9 cellular contexts compared by ENCODE assay signal in the genomic region with DNA sequence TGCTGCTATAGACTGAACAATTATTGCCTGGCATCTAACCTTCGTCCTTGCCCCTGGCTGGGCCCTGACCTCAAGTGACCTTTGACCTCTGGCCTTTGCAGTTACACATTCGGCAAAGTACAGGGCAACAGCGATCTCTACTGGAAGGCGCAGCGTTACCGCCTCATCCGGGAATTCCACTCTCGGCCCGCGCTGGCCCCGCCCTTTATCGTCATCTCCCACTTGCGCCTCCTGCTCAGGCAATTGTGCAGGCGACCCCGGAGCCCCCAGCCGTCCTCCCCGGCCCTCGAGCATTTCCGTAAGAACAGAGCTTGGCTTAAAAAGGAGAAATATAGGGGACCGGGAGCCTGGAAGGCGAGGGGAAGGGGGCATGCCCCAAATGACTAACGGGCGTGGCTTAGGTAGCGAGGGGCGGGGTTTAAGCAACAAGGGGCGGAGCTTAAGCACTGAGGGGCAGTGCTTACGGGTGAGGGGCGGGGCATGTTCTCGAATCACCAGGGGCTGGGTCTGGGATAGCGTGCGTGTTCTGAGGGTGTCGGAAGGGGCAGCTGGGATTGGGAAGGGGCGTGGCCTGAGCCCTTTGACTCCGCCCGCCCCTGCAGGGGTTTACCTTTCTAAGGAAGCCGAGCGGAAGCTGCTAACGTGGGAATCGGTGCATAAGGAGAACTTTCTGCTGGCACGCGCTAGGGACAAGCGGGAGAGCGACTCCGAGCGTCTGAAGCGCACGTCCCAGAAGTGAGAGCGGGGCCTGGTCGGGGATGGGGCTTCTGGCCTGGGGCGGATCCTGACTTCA. TPM values are rescaled to one million over a fixed set of nuclear protein-coding genes. Genes with fewer than 3 reads are reported as not detected.
DNase-seq lines count a peak whose midpoint lies in the region.
"Had no signal": no experiment of that assay in that cellular context is flagged by ENCODE, and none has a peak within 500 bp of the region (broad histone marks: within the 10 kb centered on the region; RNA-seq: fewer than 3 reads in every experiment).

No MANE protein-coding gene starts in this region.

- peak overlapping the region; percentile 70 for H3K4me3 Mint-ChIP-seq in activated T-helper 2 cell treated with anti-CD3 and anti-CD28 coated beads, Interferon-gamma antibody, Interleukin-2, Interleukin-4, amounts not matched to agents 10 μg/mL and 5 μg/mL and 100 μg/mL, durations not matched to agents 14 hours and 24 hours and 36 hours (ENCODE audit: low read depth)

- H3K36me3 Mint-ChIP-seq in activated T-helper 2 cell treated with anti-CD3 and anti-CD28 coated beads, Interferon-gamma antibody, Interleukin-2, Interleukin-4, amounts not matched to agents 10 μg/mL and 5 μg/mL and 100 μg/mL, durations not matched to agents 14 hours and 24 hours and 36 hours (ENCODE audit: low read depth), result no peaks in the 10 kb centered on the region

- intact Hi-C loops in activated T-helper 2 cell treated with anti-CD3 and anti-CD28 coated beads, Interferon-gamma antibody, Interleukin-2, Interleukin-4, amounts not matched to agents 10 μg/mL and 5 μg/mL and 100 μg/mL, durations not matched to agents 14 hours and 24 hours and 36 hours (cut with micrococcal nuclease), result no loop called here

- H3K9me3 Mint-ChIP-seq in activated T-helper 2 cell treated with anti-CD3 and anti-CD28 coated beads, Interferon-gamma antibody, Interleukin-2, Interleukin-4, amounts not matched to agents 10 μg/mL and 5 μg/mL and 100 μg/mL, durations not matched to agents 14 hours and 24 hours and 36 hours, result no peaks in the 10 kb centered on the region

- no peaks in the 10 kb centered on the region for H3K27me3 ChIP-seq in NT2/D1 (ENCODE audit: insufficient read depth, insufficient read length)

- H3K9me3 ChIP-seq in NT2/D1 (ENCODE audit: insufficient read depth, low read length), result no peaks in the 10 kb centered on the region

- H3K27me3 Mint-ChIP-seq in activated T-helper 2 cell treated with anti-CD3 and anti-CD28 coated beads, Interferon-gamma antibody, Interleukin-2, Interleukin-4, amounts not matched to agents 10 μg/mL and 5 μg/mL and 100 μg/mL, durations not matched to agents 14 hours and 24 hours and 36 hours (ENCODE audit: low read depth), result no peaks in the 10 kb centered on the region

- peak overlapping the region; percentile 51 for H3K4me3 ChIP-seq in NT2/D1 (ENCODE audit: insufficient read length, low read depth)

- H3K4me1 ChIP-seq in NT2/D1 (ENCODE audit: insufficient read depth, insufficient read length), result peaks cover 4% of the 10 kb centered on the region

- DNase-seq in NT2/D1 (ENCODE audit: low read depth, low spot score) (peak; percentile 86), iPS-NIHi7 (ENCODE audit: extremely low spot score) (peak; percentile 97), AML-193 (lab: John Stamatoyannopoulos, UW) (no peak), SKM-1 (lab: John Stamatoyannopoulos, UW; ENCODE audit: unreplicated experiment) (no peak), RKO (ENCODE audit: low spot score) (no peak), Ammon's horn (ENCODE audit: low spot score) (no peak)
- peak; percentile 23 for DNase-seq in activated T-helper 2 cell treated with anti-CD3 and anti-CD28 coated beads, Interferon-gamma antibody, Interleukin-2, Interleukin-4, amounts not matched to agents 10 μg/mL and 5 μg/mL and 100 μg/mL, durations not matched to agents 14 hours and 24 hours and 36 hours (ENCODE audit: low spot score)
- DNase-seq in stimulated activated CD8-positive, alpha-beta memory T cell treated with anti-CD3 and anti-CD28 coated beads, Interleukin-4, amount 100 ng/mL, for 24 hours (ENCODE audit: low read depth), result peak; percentile 9

- no peak overlapping the region for H3K9ac ChIP-seq in NT2/D1 (ENCODE audit: insufficient read length, low read depth)

- peak overlapping the region; percentile 30 for H3K27ac Mint-ChIP-seq in activated T-helper 2 cell treated with anti-CD3 and anti-CD28 coated beads, Interferon-gamma antibody, Interleukin-2, Interleukin-4, amounts not matched to agents 10 μg/mL and 5 μg/mL and 100 μg/mL, durations not matched to agents 14 hours and 24 hours and 36 hours

- H3K4me1 Mint-ChIP-seq in activated T-helper 2 cell treated with anti-CD3 and anti-CD28 coated beads, Interferon-gamma antibody, Interleukin-2, Interleukin-4, amounts not matched to agents 10 μg/mL and 5 μg/mL and 100 μg/mL, durations not matched to agents 14 hours and 24 hours and 36 hours (ENCODE audit: low read depth), result peaks cover 4% of the 10 kb centered on the region

- peaks cover 3% of the 10 kb centered on the region for H3K36me3 ChIP-seq in NT2/D1 (ENCODE audit: insufficient read depth, insufficient read length, low read length)

RNA-seq across cellular contexts. Expression of a gene that starts 52.7 kb away (rescaled TPM):
- 1.3 and 1.9 TPM in 2 replicates for total RNA-seq in activated T-helper 2 cell treated with anti-CD3 and anti-CD28 coated beads, Interferon-gamma antibody, Interleukin-2, Interleukin-4, amounts not matched to agents 10 μg/mL and 5 μg/mL and 100 μg/mL, durations not matched to agents 14 hours and 24 hours and 36 hours

RNA-seq across cellular contexts. Expression of a gene that starts 55.1 kb away (rescaled TPM):
- not detected in 2 replicates for total RNA-seq in activated T-helper 2 cell treated with anti-CD3 and anti-CD28 coated beads, Interferon-gamma antibody, Interleukin-2, Interleukin-4, amounts not matched to agents 10 μg/mL and 5 μg/mL and 100 μg/mL, durations not matched to agents 14 hours and 24 hours and 36 hours
- total RNA-seq: lung microvascular endothelial cell had no signal

Comparison
In these comparisons a context has a peak if more than half of its experiments do, and no peak if none do; other contexts are left out.
1. DNase-seq: peak in NT2/D1 (single experiment), activated T-helper 2 cell treated with anti-CD3 and anti-CD28 coated beads, Interferon-gamma antibody, Interleukin-2, Interleukin-4, amounts not matched to agents 10 μg/mL and 5 μg/mL and 100 μg/mL, durations not matched to agents 14 hours and 24 hours and 36 hours (single experiment), iPS-NIHi7 (single experiment) and stimulated activated CD8-positive, alpha-beta memory T cell treated with anti-CD3 and anti-CD28 coated beads, Interleukin-4, amount 100 ng/mL, for 24 hours (single experiment); none in AML-193 (0 of 2), SKM-1 (single experiment), RKO (single experiment) and Ammon's horn (single experiment).